1 cellular context compared by ENCODE assay signal in the genomic region with DNA sequence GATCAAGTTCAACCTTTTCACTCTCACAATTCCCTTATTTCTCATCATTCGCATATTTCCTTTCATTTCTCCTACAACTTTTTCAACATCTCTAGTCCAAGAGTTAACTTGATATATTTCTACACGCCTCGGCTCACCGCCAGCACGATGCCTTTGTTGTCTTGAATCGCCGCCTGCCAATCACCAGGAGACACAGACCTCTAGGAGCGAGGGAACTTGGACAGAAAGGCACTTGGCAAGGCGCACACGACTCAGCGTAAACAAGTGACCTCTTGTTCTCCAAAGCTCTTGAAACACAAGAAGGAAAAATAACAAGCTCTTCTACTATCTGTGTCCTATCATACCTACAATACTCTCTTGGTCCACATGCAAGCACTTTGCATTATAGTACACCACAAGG.
TF ChIP-seq lines count a peak whose summit lies in the region.

No MANE protein-coding gene starts in this region.

TF ChIP-seq in WTC11, 78 proteins besides CTCF, POLR2A, EP300 and RAD21 (continued from another document):
- TF ChIP-seq, protein P1, sequence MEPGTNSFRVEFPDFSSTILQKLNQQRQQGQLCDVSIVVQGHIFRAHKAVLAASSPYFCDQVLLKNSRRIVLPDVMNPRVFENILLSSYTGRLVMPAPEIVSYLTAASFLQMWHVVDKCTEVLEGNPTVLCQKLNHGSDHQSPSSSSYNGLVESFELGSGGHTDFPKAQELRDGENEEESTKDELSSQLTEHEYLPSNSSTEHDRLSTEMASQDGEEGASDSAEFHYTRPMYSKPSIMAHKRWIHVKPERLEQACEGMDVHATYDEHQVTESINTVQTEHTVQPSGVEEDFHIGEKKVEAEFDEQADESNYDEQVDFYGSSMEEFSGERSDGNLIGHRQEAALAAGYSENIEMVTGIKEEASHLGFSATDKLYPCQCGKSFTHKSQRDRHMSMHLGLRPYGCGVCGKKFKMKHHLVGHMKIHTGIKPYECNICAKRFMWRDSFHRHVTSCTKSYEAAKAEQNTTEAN (CRISPR knock-in tag; IDR thresholded peaks at IDR 0.05), result no peak
- TF ChIP-seq FOXP1 (CRISPR knock-in tag; IDR thresholded peaks at IDR 0.05; ENCODE audit: borderline replicate concordance) (no peak), E2F5 (CRISPR knock-in tag; IDR thresholded peaks at IDR 0.05) (no peak), CREM (CRISPR knock-in tag; IDR thresholded peaks at IDR 0.05) (no peak)
